ENCODE assay signal across 10 cellular contexts in the genomic region with DNA sequence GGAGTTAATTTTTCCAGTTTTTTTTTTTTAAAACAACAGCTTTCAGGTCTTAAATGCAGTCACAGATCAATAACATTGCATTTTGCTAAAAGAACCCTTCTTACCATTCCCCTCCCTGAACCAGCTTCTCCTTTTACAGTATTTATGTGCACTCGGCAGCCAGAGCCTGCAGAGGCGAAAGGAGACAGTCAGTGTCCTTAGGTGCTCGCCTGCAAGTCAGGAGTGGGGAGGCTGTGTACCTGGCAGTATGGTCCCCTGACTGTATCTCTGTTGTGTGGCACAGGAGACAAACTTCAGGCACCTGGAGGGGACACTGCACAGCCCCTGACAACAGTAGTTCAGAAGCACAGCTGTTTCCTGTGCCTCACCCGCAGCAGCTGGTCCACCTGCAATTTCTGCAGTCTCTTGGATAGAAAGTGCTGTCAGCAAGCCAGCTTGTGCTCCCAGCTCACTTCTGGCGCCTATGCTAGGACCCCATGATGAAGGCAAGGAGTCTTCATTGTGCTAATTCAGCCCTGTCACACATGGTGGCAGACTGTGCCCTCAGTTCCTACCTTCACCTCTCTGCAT.
DNase-seq lines count a peak whose midpoint lies in the region; ATAC-seq, FAIRE-seq and TF ChIP-seq lines count a peak whose summit lies in the region.
"Had no signal": no experiment of that assay in that cellular context is flagged by ENCODE, and none has a peak within 500 bp of the region (broad histone marks: within the 10 kb centered on the region; RNA-seq: fewer than 3 reads in every experiment).

No MANE protein-coding gene starts in this region.

- no peaks in the 10 kb centered on the region for H3K27me3 ChIP-seq in HepG2 (ENCODE audit: control insufficient read depth in 1 of 2, insufficient read depth in 2 of 2, low read length in 2 of 2)
- no peaks in the 10 kb centered on the region for H3K27me3 ChIP-seq in right lobe of liver
- H3K27me3 ChIP-seq in upper lobe of right lung: no peaks in the 10 kb centered on the region
- H3K27me3 ChIP-seq: left lung had no signal

- POLR2A ChIA-PET in HepG2 (lab: Yijun Ruan, JAX): no interaction called here

- FAIRE-seq in HepG2 (lab: Jason Lieb, UNC): no peak

- H3K36me3 ChIP-seq in HepG2 (replicated peaks in 1 of 2; ENCODE audit: control insufficient read depth in 1 of 2, insufficient read depth in 2 of 2, low read length in 2 of 2) (no peaks in the 10 kb centered on the region), right lobe of liver (no peaks in the 10 kb centered on the region), upper lobe of right lung (no peaks in the 10 kb centered on the region)
- H3K36me3 ChIP-seq: left lung had no signal

- ATAC-seq in HepG2: no peak
- ATAC-seq in right lobe of liver: no peak
- peak; percentile 85 for ATAC-seq in HG02885 (IDR thresholded peaks at IDR 0.05; ENCODE audit: poor library complexity, unreplicated experiment)
- ATAC-seq in upper lobe of right lung: peak; percentile 43
- ATAC-seq: left lung had no signal

- H3K4me2 ChIP-seq in HepG2 (ENCODE audit: low read depth, low read length): no peak overlapping the region

- intact Hi-C loops in HepG2 (cut with micrococcal nuclease; ENCODE audit: unreplicated experiment) (no loop called here), right lobe of liver (cut with DNase I) (no loop called here), upper lobe of right lung (cut with DNase I) (no loop called here)

- TF ChIP-seq CTCF in HepG2 (CRISPR knock-in tag; IDR thresholded peaks at IDR 0.05): 0 out of 2 replicates have a peak, but pooled peaks have one; percentile 5
- TF ChIP-seq CTCF in right lobe of liver (IDR thresholded peaks at IDR 0.05): no peak
- no peak for TF ChIP-seq CTCF in upper lobe of right lung (IDR thresholded peaks at IDR 0.05)

- H4K20me1 ChIP-seq in HepG2 (ENCODE audit: insufficient read depth, low read length): no peaks in the 10 kb centered on the region

- H3K9me3 ChIP-seq in HepG2 (ENCODE audit: low read length) (no peaks in the 10 kb centered on the region), right lobe of liver (no peaks in the 10 kb centered on the region), upper lobe of right lung (no peaks in the 10 kb centered on the region)
- H3K9me3 ChIP-seq: left lung had no signal

- H3K4me3 ChIP-seq in HepG2 (replicated peaks in 1 of 3; ENCODE audit: insufficient read depth in 1 of 3, low read depth in 2 of 3, low read length in 3 of 3): no peak overlapping the region
- no peak overlapping the region for H3K4me3 ChIP-seq in right lobe of liver
- H3K4me3 ChIP-seq in upper lobe of right lung: no peak overlapping the region
- H3K4me3 ChIP-seq: left lung had no signal

- peaks cover 2% of the 10 kb centered on the region; the same call in 1 of the 2 replicates for H3K4me1 ChIP-seq in HepG2 (ENCODE audit: insufficient read depth, low read length)
- H3K4me1 ChIP-seq in right lobe of liver: no peaks in the 10 kb centered on the region
- H3K4me1 ChIP-seq in upper lobe of right lung: no peaks in the 10 kb centered on the region
- H3K4me1 ChIP-seq: left lung had no signal

- DNase-seq in HepG2 (ENCODE audit: low spot score): no peak
- no peak for DNase-seq in right lobe of liver
- DNase-seq in NCI-H146 (lab: John Stamatoyannopoulos, UW): peak; percentile 54
- no peak for DNase-seq in upper lobe of right lung
- no peak for DNase-seq in NCI-H526 (lab: John Stamatoyannopoulos, UW)
- no peak for DNase-seq in mesenteric fat pad (ENCODE audit: low spot score)
- no peak for DNase-seq in activated T-cell treated with anti-CD3 and anti-CD28 coated beads, Interleukin-2, amount 50 U/mL, for 1 hour
- DNase-seq: NCI-H345 had no signal

- WGBS in HepG2 (ENCODE audit: low lambda C conversion rate): 34% methylated on average over 3 of the region's 5 CpGs
- 48% methylated on average over 4 of the region's 5 CpGs for WGBS in right lobe of liver (ENCODE audit: insufficient coverage, low coverage, low lambda C conversion rate, missing lambda C conversion rate)

- CTCF ChIA-PET in HepG2 (lab: Yijun Ruan, JAX; ENCODE audit: low intra/inter-chr PET ratio, low total read pairs): no interaction called here

- TF ChIP-seq RAD21 in HepG2 (CRISPR knock-in tag; IDR thresholded peaks at IDR 0.05): no peak

- H3K27ac ChIP-seq in HepG2 (ENCODE audit: extremely low read length, insufficient read depth, low read length) (no peak overlapping the region), right lobe of liver (no peak overlapping the region), upper lobe of right lung (no peak overlapping the region)
- H3K27ac ChIP-seq: left lung had no signal

- in situ Hi-C loops in HepG2 (cut with HindIII; ENCODE audit: extremely low pct_ligation_motif_present, low pct_unique_long_range_greater_than_20kb): no loop called here

- H3K79me2 ChIP-seq in HepG2 (ENCODE audit: insufficient read depth, low read length): no peaks in the 10 kb centered on the region

- BruUV-seq in HepG2 (replicated peaks; lab: Mats Ljungman, UMichigan): no TSS peak

- no peak overlapping the region for H2AFZ ChIP-seq in HepG2 (ENCODE audit: low read length)

- H3K9ac ChIP-seq in HepG2 (ENCODE audit: insufficient read depth, low read depth, low read length): no peak overlapping the region

- TF ChIP-seq EP300 in HepG2 (IDR thresholded peaks at IDR 0.05; ENCODE audit: low read depth in 2 of 2, low read length in 2 of 2) (no peak), HepG2 (CRISPR knock-in tag; IDR thresholded peaks at IDR 0.05; ENCODE audit: borderline replicate concordance) (no peak)

- TF ChIP-seq POLR2A in HepG2 (IDR thresholded peaks at IDR 0.05; ENCODE audit: insufficient read depth in 1 of 2, low read depth in 2 of 2, low read length in 2 of 2) (no peak), right lobe of liver (IDR thresholded peaks at IDR 0.05) (no peak)

TF ChIP-seq in HepG2, 621 proteins besides CTCF, POLR2A, EP300 and RAD21 (continues in another document):
- TF ChIP-seq, protein P1, sequence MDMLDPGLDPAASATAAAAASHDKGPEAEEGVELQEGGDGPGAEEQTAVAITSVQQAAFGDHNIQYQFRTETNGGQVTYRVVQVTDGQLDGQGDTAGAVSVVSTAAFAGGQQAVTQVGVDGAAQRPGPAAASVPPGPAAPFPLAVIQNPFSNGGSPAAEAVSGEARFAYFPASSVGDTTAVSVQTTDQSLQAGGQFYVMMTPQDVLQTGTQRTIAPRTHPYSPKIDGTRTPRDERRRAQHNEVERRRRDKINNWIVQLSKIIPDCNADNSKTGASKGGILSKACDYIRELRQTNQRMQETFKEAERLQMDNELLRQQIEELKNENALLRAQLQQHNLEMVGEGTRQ (IDR thresholded peaks at IDR 0.05; ENCODE audit: low read depth, low read length): no peak
- TF ChIP-seq, protein P1 (CRISPR knock-in tag; IDR thresholded peaks at IDR 0.05; ENCODE audit: borderline replicate concordance): no peak
- no peak for TF ChIP-seq LCORL (IDR thresholded peaks at IDR 0.05)
- TF ChIP-seq LCORL (CRISPR knock-in tag; IDR thresholded peaks at IDR 0.05): no peak
- no peak for TF ChIP-seq ZKSCAN8 (CRISPR knock-in tag; IDR thresholded peaks at IDR 0.05; ENCODE audit: borderline replicate concordance)
- no peak for TF ChIP-seq JUN (CRISPR knock-in tag; IDR thresholded peaks at IDR 0.05)
- TF ChIP-seq TARDBP (CRISPR knock-in tag; IDR thresholded peaks at IDR 0.05): no peak
- TF ChIP-seq ELF4 (CRISPR knock-in tag; IDR thresholded peaks at IDR 0.05; ENCODE audit: borderline replicate concordance): no peak
- TF ChIP-seq, protein P2, sequence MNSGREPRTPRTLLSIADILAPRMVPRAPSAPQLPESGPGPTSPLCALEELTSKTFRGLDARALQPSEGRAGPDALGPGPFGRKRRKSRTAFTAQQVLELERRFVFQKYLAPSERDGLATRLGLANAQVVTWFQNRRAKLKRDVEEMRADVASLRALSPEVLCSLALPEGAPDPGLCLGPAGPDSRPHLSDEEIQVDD (CRISPR knock-in tag; IDR thresholded peaks at IDR 0.05; ENCODE audit: borderline replicate concordance): no peak
- TF ChIP-seq, protein P3, sequence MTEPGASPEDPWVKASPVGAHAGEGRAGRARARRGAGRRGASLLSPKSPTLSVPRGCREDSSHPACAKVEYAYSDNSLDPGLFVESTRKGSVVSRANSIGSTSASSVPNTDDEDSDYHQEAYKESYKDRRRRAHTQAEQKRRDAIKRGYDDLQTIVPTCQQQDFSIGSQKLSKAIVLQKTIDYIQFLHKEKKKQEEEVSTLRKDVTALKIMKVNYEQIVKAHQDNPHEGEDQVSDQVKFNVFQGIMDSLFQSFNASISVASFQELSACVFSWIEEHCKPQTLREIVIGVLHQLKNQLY (CRISPR knock-in tag; IDR thresholded peaks at IDR 0.05): no peak
- no peak for TF ChIP-seq ESRRA (CRISPR knock-in tag; IDR thresholded peaks at IDR 0.05; ENCODE audit: low read depth)
- no peak for TF ChIP-seq SALL2 (CRISPR knock-in tag; IDR thresholded peaks at IDR 0.05)
- TF ChIP-seq ZNF776 (CRISPR knock-in tag; IDR thresholded peaks at IDR 0.05): no peak
- no peak for TF ChIP-seq ZKSCAN5 (CRISPR knock-in tag; IDR thresholded peaks at IDR 0.05)
- TF ChIP-seq ZNF552 (CRISPR knock-in tag; IDR thresholded peaks at IDR 0.05; ENCODE audit: borderline replicate concordance): no peak
- TF ChIP-seq RBM22 (optimal IDR thresholded peaks at IDR 0.05; ENCODE audit: low read length): no peak
- no peak for TF ChIP-seq ZNF143 (CRISPR knock-in tag; IDR thresholded peaks at IDR 0.05)
- no peak for TF ChIP-seq PCBP2 (optimal IDR thresholded peaks at IDR 0.05; ENCODE audit: low read depth, low read length, poor library complexity, severe bottlenecking)

Comparison
In these comparisons a context has a peak if more than half of its experiments do, and no peak if none do; other contexts are left out.
1. ATAC-seq: peak in HG02885 (single experiment) and upper lobe of right lung (single experiment); none in HepG2 (single experiment) and right lobe of liver (0 of 4).